2 cellular contexts compared by ENCODE assay signal in genomic region chr2:21676676-21677075, GRCh38.
TF ChIP-seq lines count a peak whose summit lies in the region.

No MANE protein-coding gene starts in this region.

TF ChIP-seq in IMR-90, 13 proteins besides CTCF, POLR2A, EP300 and RAD21:
- no peak for TF ChIP-seq ELK1 (IDR thresholded peaks at IDR 0.05; ENCODE audit: borderline replicate concordance, low read depth, low read length)
- TF ChIP-seq NFE2L2 (IDR thresholded peaks at IDR 0.05; ENCODE audit: low read depth, low read length), result no peak

TF ChIP-seq in SK-N-SH, 30 proteins besides CTCF, POLR2A, EP300 and RAD21 (continued from another document):
- TF ChIP-seq PBX3 (IDR thresholded peaks at IDR 0.05), result no peak
- no peak for TF ChIP-seq EZH2phosphoT487 (IDR thresholded peaks at IDR 0.05; ENCODE audit: borderline replicate concordance, low read depth)
- TF ChIP-seq NFIC (IDR thresholded peaks at IDR 0.05; ENCODE audit: borderline replicate concordance), result no peak
- TF ChIP-seq YY1 (IDR thresholded peaks at IDR 0.05; ENCODE audit: low read depth), result no peak
- TF ChIP-seq CHD2 (IDR thresholded peaks at IDR 0.05; ENCODE audit: low read length, partially characterized antibody), result no peak
TF ChIP-seq in SK-N-SH: peak in this region for 0.
